13 cellular contexts compared by ENCODE assay signal in the genomic region with DNA sequence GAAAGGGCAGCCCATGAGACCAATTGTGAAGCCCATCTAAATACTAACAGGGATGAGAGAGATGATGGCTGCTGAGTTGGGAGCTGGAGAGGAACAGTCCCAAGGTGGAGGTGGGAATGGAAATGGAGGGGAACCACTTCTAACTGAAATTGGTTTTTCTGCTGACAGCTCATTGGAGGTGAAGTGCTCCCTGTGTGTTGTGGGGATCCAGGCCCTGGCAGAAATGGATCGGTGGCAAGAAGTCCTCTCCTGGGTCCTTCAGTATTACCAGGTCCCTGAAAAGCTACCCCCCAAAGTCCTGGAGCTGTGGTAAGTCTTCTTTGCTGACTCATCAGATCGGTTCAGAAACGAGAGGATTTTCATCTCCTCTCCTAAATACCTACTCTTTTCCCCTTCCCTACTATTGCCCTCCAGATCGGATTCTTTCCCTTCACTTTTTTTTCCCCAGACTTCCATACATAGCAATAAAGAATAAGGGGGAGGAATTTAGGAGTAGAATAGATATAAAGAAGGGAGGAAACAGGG. TPM values are rescaled to one million over a fixed set of nuclear protein-coding genes. Genes with fewer than 3 reads are reported as not detected.
DNase-seq lines count a peak whose midpoint lies in the region; ATAC-seq and TF ChIP-seq lines count a peak whose summit lies in the region.
"Had no signal": no experiment of that assay in that cellular context is flagged by ENCODE, and none has a peak within 500 bp of the region (broad histone marks: within the 10 kb centered on the region; RNA-seq: fewer than 3 reads in every experiment).

No MANE protein-coding gene starts in this region.

- no TSS peak for BruUV-seq in OCI-LY7 (replicated peaks; lab: Mats Ljungman, UMichigan)

- no peak overlapping the region for H3K27ac ChIP-seq in OCI-LY7 (ENCODE audit: low read depth, low read length, poor library complexity, severe bottlenecking)

- intact Hi-C loops in OCI-LY7 (cut with micrococcal nuclease; ENCODE audit: unreplicated experiment), result loop anchor here (5.0 kb wide), 2 partner anchors 442 to 1368 kb away; a partner anchor contains a TSS
- intact Hi-C loops in dendritic cell treated with granulocyte-macrophage colony-stimulating factor and Interleukin-4, amounts not matched to agents 40 ng/mL and 50 ng/mL, for 4 days (cut with micrococcal nuclease), result loop anchor here (5.0 kb wide), 3 partner anchors 77 to 452 kb away; a partner anchor contains a TSS

- DNase-seq in activated naive CD4-positive, alpha-beta T cell treated with anti-CD3 and anti-CD28 coated beads, Interleukin-2, amount 50 U/mL, for 72 hours (ENCODE audit: low spot score in 2 of 2), result no peak
- DNase-seq in OCI-LY7 (ENCODE audit: low spot score) (no peak), COLO668 (lab: John Stamatoyannopoulos, UW; ENCODE audit: unreplicated experiment) (no peak), CD1c-positive myeloid dendritic cell (ENCODE audit: extremely low spot score) (no peak)
- DNase-seq in stimulated activated effector memory CD8-positive, alpha-beta T cell treated with anti-CD3 and anti-CD28 coated beads, Interleukin-12 subunit alpha, Interleukin-12 subunit beta, amount 100 ng/mL, for 72 hours (ENCODE audit: low spot score in 2 of 2), result no peak
- DNase-seq: NCI-H146; NCI-H69; Right ventricle myocardium superior; stimulated activated CD4-positive, alpha-beta T cell treated with anti-CD3 and anti-CD28 coated beads, Interleukin-4, amount 100 ng/mL, for 4 hours had no signal

- no peaks in the 10 kb centered on the region for H3K9me2 ChIP-seq in OCI-LY7 (ENCODE audit: insufficient read depth, low read length)

- no peaks in the 10 kb centered on the region for H4K20me1 ChIP-seq in OCI-LY7 (ENCODE audit: insufficient read depth, low read length)

- no peaks in the 10 kb centered on the region for H3K9me3 ChIP-seq in OCI-LY7 (ENCODE audit: low read length)

- TF ChIP-seq CTCF in OCI-LY7 (conservative IDR thresholded peaks at IDR 0.05; ENCODE audit: low read length), result no peak

- H3K36me3 Mint-ChIP-seq in activated naive CD4-positive, alpha-beta T cell treated with anti-CD3 and anti-CD28 coated beads, Interleukin-2, amount 50 U/mL, for 24 hours, result peaks cover 26% of the 10 kb centered on the region
- peaks cover 50 to 52% of the 10 kb centered on the region in 2 donors for H3K36me3 Mint-ChIP-seq in activated naive CD4-positive, alpha-beta T cell treated with anti-CD3 and anti-CD28 coated beads, Interleukin-2, amount 50 U/mL, for 72 hours
- H3K36me3 Mint-ChIP-seq in dendritic cell treated with granulocyte-macrophage colony-stimulating factor and Interleukin-4, amounts not matched to agents 40 ng/mL and 50 ng/mL, for 4 days (ENCODE audit: low read depth), result peaks cover 77% of the 10 kb centered on the region
- peaks cover 65% of the 10 kb centered on the region for H3K36me3 Mint-ChIP-seq in stimulated activated effector memory CD8-positive, alpha-beta T cell treated with anti-CD3 and anti-CD28 coated beads, Interleukin-12 subunit alpha, Interleukin-12 subunit beta, amount 100 ng/mL, for 72 hours

- peak overlapping the region; percentile 74 for H3K27ac Mint-ChIP-seq in activated naive CD4-positive, alpha-beta T cell treated with anti-CD3 and anti-CD28 coated beads, Interleukin-2, amount 50 U/mL, for 24 hours
- peak overlapping the region in 1 of 2 donors; percentile 94 for H3K27ac Mint-ChIP-seq in activated naive CD4-positive, alpha-beta T cell treated with anti-CD3 and anti-CD28 coated beads, Interleukin-2, amount 50 U/mL, for 72 hours
- peak overlapping the region; percentile 95 for H3K27ac Mint-ChIP-seq in dendritic cell treated with granulocyte-macrophage colony-stimulating factor and Interleukin-4, amounts not matched to agents 40 ng/mL and 50 ng/mL, for 4 days
- H3K27ac Mint-ChIP-seq in stimulated activated effector memory CD8-positive, alpha-beta T cell treated with anti-CD3 and anti-CD28 coated beads, Interleukin-12 subunit alpha, Interleukin-12 subunit beta, amount 100 ng/mL, for 72 hours, result peak overlapping the region; percentile 95
- H3K27ac Mint-ChIP-seq: memory B cell had no signal

- H3K79me2 ChIP-seq in OCI-LY7 (ENCODE audit: insufficient read depth, low read depth, low read length), result peaks cover 71% of the 10 kb centered on the region

- H3K4me2 ChIP-seq in OCI-LY7 (ENCODE audit: low read length), result peak overlapping the region; percentile 75

- POLR2A ChIA-PET in OCI-LY7 (lab: Charles Lee), result interaction anchor here (1.0 to 1.3 kb wide), 3 partner anchors 9 to 283 kb away, joined by 3 to 4 read pairs (median 3); no protein-coding TSS in a partner anchor

- H3K9me3 Mint-ChIP-seq in activated naive CD4-positive, alpha-beta T cell treated with anti-CD3 and anti-CD28 coated beads, Interleukin-2, amount 50 U/mL, for 24 hours, result no peaks in the 10 kb centered on the region
- H3K9me3 Mint-ChIP-seq in activated naive CD4-positive, alpha-beta T cell treated with anti-CD3 and anti-CD28 coated beads, Interleukin-2, amount 50 U/mL, for 72 hours, result no peaks in the 10 kb centered on the region
- H3K9me3 Mint-ChIP-seq in dendritic cell treated with granulocyte-macrophage colony-stimulating factor and Interleukin-4, amounts not matched to agents 40 ng/mL and 50 ng/mL, for 4 days, result no peaks in the 10 kb centered on the region
- peaks cover 3% of the 10 kb centered on the region for H3K9me3 Mint-ChIP-seq in stimulated activated effector memory CD8-positive, alpha-beta T cell treated with anti-CD3 and anti-CD28 coated beads, Interleukin-12 subunit alpha, Interleukin-12 subunit beta, amount 100 ng/mL, for 72 hours

- no peaks in the 10 kb centered on the region for H3K27me3 Mint-ChIP-seq in activated naive CD4-positive, alpha-beta T cell treated with anti-CD3 and anti-CD28 coated beads, Interleukin-2, amount 50 U/mL, for 24 hours
- no peaks in the 10 kb centered on the region for H3K27me3 Mint-ChIP-seq in dendritic cell treated with granulocyte-macrophage colony-stimulating factor and Interleukin-4, amounts not matched to agents 40 ng/mL and 50 ng/mL, for 4 days
- H3K27me3 Mint-ChIP-seq: memory B cell had no signal

- peak overlapping the region; percentile 87 for H3K4me3 ChIP-seq in OCI-LY7 (ENCODE audit: low read depth, low read length, poor library complexity, severe bottlenecking)

- no peak for ATAC-seq in activated naive CD4-positive, alpha-beta T cell treated with anti-CD3 and anti-CD28 coated beads, Interleukin-2, amount 50 U/mL, for 72 hours
- ATAC-seq in stimulated activated effector memory CD8-positive, alpha-beta T cell treated with anti-CD3 and anti-CD28 coated beads, Interleukin-12 subunit alpha, Interleukin-12 subunit beta, amount 100 ng/mL, for 72 hours, result no peak
- no peak for ATAC-seq in HG03025 (IDR thresholded peaks at IDR 0.05; ENCODE audit: low FRiP score, unreplicated experiment)

- H3K4me1 Mint-ChIP-seq in activated naive CD4-positive, alpha-beta T cell treated with anti-CD3 and anti-CD28 coated beads, Interleukin-2, amount 50 U/mL, for 24 hours, result peaks cover 60% of the 10 kb centered on the region
- H3K4me1 Mint-ChIP-seq in dendritic cell treated with granulocyte-macrophage colony-stimulating factor and Interleukin-4, amounts not matched to agents 40 ng/mL and 50 ng/mL, for 4 days (ENCODE audit: low read depth), result peaks cover 52% of the 10 kb centered on the region
- H3K4me1 Mint-ChIP-seq in stimulated activated effector memory CD8-positive, alpha-beta T cell treated with anti-CD3 and anti-CD28 coated beads, Interleukin-12 subunit alpha, Interleukin-12 subunit beta, amount 100 ng/mL, for 72 hours, result peaks cover 60% of the 10 kb centered on the region

- peak overlapping the region; percentile 94 for H3K4me3 Mint-ChIP-seq in activated naive CD4-positive, alpha-beta T cell treated with anti-CD3 and anti-CD28 coated beads, Interleukin-2, amount 50 U/mL, for 24 hours
- no peak overlapping the region for H3K4me3 Mint-ChIP-seq in dendritic cell treated with granulocyte-macrophage colony-stimulating factor and Interleukin-4, amounts not matched to agents 40 ng/mL and 50 ng/mL, for 4 days
- peak overlapping the region; percentile 87 for H3K4me3 Mint-ChIP-seq in stimulated activated effector memory CD8-positive, alpha-beta T cell treated with anti-CD3 and anti-CD28 coated beads, Interleukin-12 subunit alpha, Interleukin-12 subunit beta, amount 100 ng/mL, for 72 hours

- CTCF ChIA-PET in OCI-LY7 (lab: Charles Lee; ENCODE audit: unreplicated experiment), result no interaction called here

- H3K36me3 ChIP-seq in OCI-LY7 (ENCODE audit: insufficient read depth, low read length), result peaks cover 59% of the 10 kb centered on the region

- H2AFZ ChIP-seq in OCI-LY7 (ENCODE audit: low read length), result no peak overlapping the region

- peaks cover 36% of the 10 kb centered on the region for H3K4me1 ChIP-seq in OCI-LY7 (ENCODE audit: insufficient read depth, low read length, poor library complexity, severe bottlenecking)

RNA-seq across cellular contexts. Expression of a gene that starts 2.0 kb away (rescaled TPM):
- 10 to 100 TPM; 36.8 to 63.7 TPM for total RNA-seq in activated naive CD4-positive, alpha-beta T cell treated with anti-CD3 and anti-CD28 coated beads, Interleukin-2, amount 50 U/mL, for 72 hours
- 17.6 and 22.4 TPM in 2 replicates for total RNA-seq in OCI-LY7 (2014; rRNA removed; shearing (Covaris generic))
- total RNA-seq in OCI-LY7 (2022), result 37.8 and 43.5 TPM in 2 replicates

RNA-seq across cellular contexts. Expression of a gene that starts 30.8 kb away (rescaled TPM):
- total RNA-seq in activated naive CD4-positive, alpha-beta T cell treated with anti-CD3 and anti-CD28 coated beads, Interleukin-2, amount 50 U/mL, for 72 hours, result 1 to 10 TPM; 1.1 to 1.6 TPM
- total RNA-seq in OCI-LY7 (2014; rRNA removed; shearing (Covaris generic)), result 1.9 and 2.8 TPM in 2 replicates
- total RNA-seq in OCI-LY7 (2022), result 2.0 TPM in 2 replicates

RNA-seq across cellular contexts. Expression of a gene that starts 55.4 kb away (rescaled TPM):
- 10 to 100 TPM; 19.5 to 30.2 TPM for total RNA-seq in activated naive CD4-positive, alpha-beta T cell treated with anti-CD3 and anti-CD28 coated beads, Interleukin-2, amount 50 U/mL, for 72 hours
- 80.9 and 93.2 TPM in 2 replicates for total RNA-seq in OCI-LY7 (2014; rRNA removed; shearing (Covaris generic))
- total RNA-seq in OCI-LY7 (2022), result 175 and 210 TPM in 2 replicates
